Comparison of ENCODE assay signal across 13 cellular contexts in genomic region chr9:18142964-18143363, GRCh38.
A peak's percentile ranks its signal among the peaks of the same experiment; 100 is the strongest.
DNase-seq lines count a peak whose midpoint lies in the region; ATAC-seq, FAIRE-seq and TF ChIP-seq lines count a peak whose summit lies in the region.
"Had no signal": no experiment of that assay in that cellular context is flagged by ENCODE, and none has a peak within 500 bp of the region (broad histone marks: within the 10 kb centered on the region; RNA-seq: fewer than 3 reads in every experiment).

No MANE protein-coding gene starts in this region.

- TF ChIP-seq RAD21 in neural cell (conservative IDR thresholded peaks at IDR 0.05): no peak

- DNase-seq in DMS53 treated with DMSO at 0.1 percent for 48 hours (lab: John Stamatoyannopoulos, UW; ENCODE audit: unreplicated experiment) (peak; percentile 3), LNCaP clone FGC (ENCODE audit: low read depth) (no peak), endothelial cell of umbilical vein (ENCODE audit: low read depth, low spot score) (peak; percentile 2), kidney glomerular epithelial cell (lab: John Stamatoyannopoulos, UW) (no peak), NCI-H526 treated with DMSO at 0.1 percent for 48 hours (lab: John Stamatoyannopoulos, UW) (no peak), germinal center (ENCODE audit: low spot score) (no peak)
- no peak for DNase-seq in CD4-positive, alpha-beta T cell
- DNase-seq: activated naive CD8-positive, alpha-beta T cell treated with anti-CD3 and anti-CD28 coated beads, Interleukin-2, amount 10 ng/mL, durations not matched to agents 7 days and 5 days; GF-D8; NCI-H1694; SHP77 treated with DMSO at 0.1 percent for 48 hours had no signal

- H4K20me1 ChIP-seq in endothelial cell of umbilical vein (replicated peaks; ENCODE audit: control insufficient read depth, extremely low read depth, insufficient read depth, low read length): no peaks in the 10 kb centered on the region
- no peaks in the 10 kb centered on the region for H4K20me1 ChIP-seq in neural cell (ENCODE audit: insufficient read depth)

- no peak overlapping the region for H3K4me3 Mint-ChIP-seq in CD4-positive, alpha-beta T cell
- H3K4me3 Mint-ChIP-seq: activated naive CD8-positive, alpha-beta T cell treated with anti-CD3 and anti-CD28 coated beads, Interleukin-2, amount 10 ng/mL, durations not matched to agents 7 days and 5 days had no signal

- H3K36me3 Mint-ChIP-seq in CD4-positive, alpha-beta T cell (ENCODE audit: low read depth): no peaks in the 10 kb centered on the region
- H3K36me3 Mint-ChIP-seq: activated naive CD8-positive, alpha-beta T cell treated with anti-CD3 and anti-CD28 coated beads, Interleukin-2, amount 10 ng/mL, durations not matched to agents 7 days and 5 days had no signal

- H3K4me3 ChIP-seq in LNCaP clone FGC (ENCODE audit: low read depth, low read length) (no peak overlapping the region), endothelial cell of umbilical vein (replicated peaks in 1 of 3; ENCODE audit: insufficient read depth in 1 of 3, low read depth in 1 of 3, low read length in 3 of 3) (no peak overlapping the region), neural cell (ENCODE audit: low read length) (no peak overlapping the region)

- no peak overlapping the region for H2AFZ ChIP-seq in endothelial cell of umbilical vein (ENCODE audit: low read depth, low read length)
- H2AFZ ChIP-seq in neural cell (ENCODE audit: low read depth, low read length): no peak overlapping the region

- TF ChIP-seq POLR2A in endothelial cell of umbilical vein (IDR thresholded peaks at IDR 0.05; ENCODE audit: low read depth, low read length): no peak

- CTCF ChIA-PET in endothelial cell of umbilical vein (lab: Charles Lee): interaction anchor here (0.7 to 2.1 kb wide), 9 partner anchors 10 to 833 kb away, joined by 3 to 13 read pairs (median 3); no protein-coding TSS in a partner anchor
- CTCF ChIA-PET in CD4-positive, alpha-beta T cell (lab: Charles Lee): no interaction called here

- no peaks in the 10 kb centered on the region for H3K4me1 ChIP-seq in endothelial cell of umbilical vein (ENCODE audit: control insufficient read depth, extremely low read depth, insufficient read depth, low read length)

- no peaks in the 10 kb centered on the region for H3K79me2 ChIP-seq in endothelial cell of umbilical vein (ENCODE audit: control insufficient read depth, insufficient read depth, low read length)
- H3K79me2 ChIP-seq in neural cell (replicated peaks; ENCODE audit: insufficient read depth, low read length): no peaks in the 10 kb centered on the region

- H3K27me3 Mint-ChIP-seq in CD4-positive, alpha-beta T cell: no peaks in the 10 kb centered on the region
- H3K27me3 Mint-ChIP-seq: activated naive CD8-positive, alpha-beta T cell treated with anti-CD3 and anti-CD28 coated beads, Interleukin-2, amount 10 ng/mL, durations not matched to agents 7 days and 5 days had no signal

- H3K4me2 ChIP-seq in endothelial cell of umbilical vein (ENCODE audit: insufficient read depth, low read length) (no peak overlapping the region), neural cell (ENCODE audit: low read length) (no peak overlapping the region)

- H3K27me3 ChIP-seq in endothelial cell of umbilical vein (ENCODE audit: control insufficient read depth in 2 of 2, insufficient read depth in 2 of 2, low read length in 2 of 2): peaks cover 0 to 6% of the 10 kb centered on the region in 2 experiments
- no peaks in the 10 kb centered on the region for H3K27me3 ChIP-seq in neural cell (ENCODE audit: insufficient read depth, low read depth, low read length)
- H3K27me3 ChIP-seq in CD4-positive, alpha-beta T cell (ENCODE audit: control insufficient read depth, insufficient read depth, low read length): no peaks in the 10 kb centered on the region

- H3K9ac ChIP-seq in endothelial cell of umbilical vein (replicated peaks; ENCODE audit: extremely low read depth, insufficient read depth, low read length) (no peak overlapping the region), neural cell (ENCODE audit: low read length) (no peak overlapping the region)

- intact Hi-C loops in endothelial cell of umbilical vein (cut with micrococcal nuclease): no loop called here
- intact Hi-C loops in CD4-positive, alpha-beta T cell (cut with DNase I, micrococcal nuclease): no loop called here

- dilution Hi-C loops in endothelial cell of umbilical vein (cut with MboI; ENCODE audit: extremely low pct_ligation_motif_present, low sequenced_read_pairs): no loop called here

- no peak overlapping the region for H3K27ac ChIP-seq in endothelial cell of umbilical vein (ENCODE audit: insufficient read depth, low read depth, low read length)
- no peak overlapping the region for H3K27ac ChIP-seq in neural cell (ENCODE audit: low read length)
- H3K27ac ChIP-seq in CD4-positive, alpha-beta T cell (ENCODE audit: low read depth, low read length): no peak overlapping the region

- TF ChIP-seq EP300 in neural cell (conservative IDR thresholded peaks at IDR 0.05; ENCODE audit: poor library complexity, severe bottlenecking): no peak

- ATAC-seq in CD4-positive, alpha-beta T cell (ENCODE audit: poor library complexity): no peak
- ATAC-seq: esophagus mucosa had no signal

- H3K9me3 ChIP-seq in endothelial cell of umbilical vein (replicated peaks; ENCODE audit: control insufficient read depth, insufficient read depth, low read length): no peaks in the 10 kb centered on the region
- no peaks in the 10 kb centered on the region for H3K9me3 ChIP-seq in neural cell (ENCODE audit: low read length)
- no peaks in the 10 kb centered on the region for H3K9me3 ChIP-seq in CD4-positive, alpha-beta T cell (ENCODE audit: control insufficient read depth, low read length)

- no peaks in the 10 kb centered on the region for H3K9me2 ChIP-seq in neural cell (ENCODE audit: insufficient read depth, low read length)

- no peaks in the 10 kb centered on the region for H3K4me1 Mint-ChIP-seq in CD4-positive, alpha-beta T cell (ENCODE audit: low read depth)
- H3K4me1 Mint-ChIP-seq: activated naive CD8-positive, alpha-beta T cell treated with anti-CD3 and anti-CD28 coated beads, Interleukin-2, amount 10 ng/mL, durations not matched to agents 7 days and 5 days had no signal

- no peak overlapping the region for H3K27ac Mint-ChIP-seq in CD4-positive, alpha-beta T cell
- H3K27ac Mint-ChIP-seq: activated naive CD8-positive, alpha-beta T cell treated with anti-CD3 and anti-CD28 coated beads, Interleukin-2, amount 10 ng/mL, durations not matched to agents 7 days and 5 days had no signal

- no peak for FAIRE-seq in endothelial cell of umbilical vein (lab: Jason Lieb, UNC)

- H3K9me3 Mint-ChIP-seq in CD4-positive, alpha-beta T cell: peaks cover 6% of the 10 kb centered on the region

- TF ChIP-seq CTCF in LNCaP clone FGC (IDR thresholded peaks at IDR 0.05; ENCODE audit: control insufficient read depth, extremely low read depth, insufficient read depth) (peak; percentile 56), endothelial cell of umbilical vein (IDR thresholded peaks at IDR 0.05; ENCODE audit: extremely low read depth in 1 of 2, insufficient read depth in 1 of 2, low read depth in 1 of 2, low read length in 2 of 2) (peak in 1 of 2 donors; percentile 8), neural cell (IDR thresholded peaks at IDR 0.05; ENCODE audit: poor library complexity, severe bottlenecking) (peak; percentile 32)
- no peak for TF ChIP-seq CTCF in CD4-positive, alpha-beta T cell (IDR thresholded peaks at IDR 0.05)

- no peaks in the 10 kb centered on the region for H3K9me1 ChIP-seq in endothelial cell of umbilical vein (replicated peaks; ENCODE audit: control insufficient read depth, extremely low read depth, insufficient read depth, low read length)

- no peaks in the 10 kb centered on the region for H3F3A ChIP-seq in neural cell (ENCODE audit: insufficient read depth, low read length, poor library complexity, severe bottlenecking)

- no TSS peak for BruUV-seq in endothelial cell of umbilical vein (replicated peaks; lab: Mats Ljungman, UMichigan)

- H3K36me3 ChIP-seq in endothelial cell of umbilical vein (ENCODE audit: control insufficient read depth in 2 of 2, extremely low read depth in 1 of 2, insufficient read depth in 2 of 2, low read length in 2 of 2) (no peaks in the 10 kb centered on the region), neural cell (ENCODE audit: insufficient read depth, low read length) (no peaks in the 10 kb centered on the region)

- POLR2A ChIA-PET in endothelial cell of umbilical vein (lab: Charles Lee): no interaction called here
- POLR2A ChIA-PET in CD4-positive, alpha-beta T cell (lab: Charles Lee): no interaction called here

TF ChIP-seq in endothelial cell of umbilical vein, 7 proteins besides CTCF, POLR2A, EP300 and RAD21:
- no peak for TF ChIP-seq FOS (IDR thresholded peaks at IDR 0.05; ENCODE audit: borderline replicate concordance, insufficient read depth, low read length)
- no peak for TF ChIP-seq POLR2AphosphoS5 (IDR thresholded peaks at IDR 0.05; ENCODE audit: insufficient read depth, low read depth, low read length)
- no peak for TF ChIP-seq MYC (IDR thresholded peaks at IDR 0.05; ENCODE audit: low read depth, low read length)
- no peak for TF ChIP-seq EZH2 (IDR thresholded peaks at IDR 0.05; ENCODE audit: borderline replicate concordance, low read depth, low read length, severe bottlenecking)

TF ChIP-seq in neural cell, 6 proteins besides CTCF, POLR2A, EP300 and RAD21 (continues in another document):
- TF ChIP-seq MXI1 (conservative IDR thresholded peaks at IDR 0.05; ENCODE audit: poor library complexity, severe bottlenecking) (no peak), TAF1 (IDR thresholded peaks at IDR 0.05; ENCODE audit: low read depth) (no peak)

Comparison
In these comparisons a context has a peak if more than half of its experiments do, and no peak if none do; other contexts are left out.
1. DNase-seq: peak in DMS53 treated with DMSO at 0.1 percent for 48 hours (single experiment) and endothelial cell of umbilical vein (single experiment); none in LNCaP clone FGC (single experiment), kidney glomerular epithelial cell (single experiment), CD4-positive, alpha-beta T cell (0 of 10), NCI-H526 treated with DMSO at 0.1 percent for 48 hours (single experiment) and germinal center (single experiment).